12 cellular contexts compared by ENCODE assay signal in the genomic region with DNA sequence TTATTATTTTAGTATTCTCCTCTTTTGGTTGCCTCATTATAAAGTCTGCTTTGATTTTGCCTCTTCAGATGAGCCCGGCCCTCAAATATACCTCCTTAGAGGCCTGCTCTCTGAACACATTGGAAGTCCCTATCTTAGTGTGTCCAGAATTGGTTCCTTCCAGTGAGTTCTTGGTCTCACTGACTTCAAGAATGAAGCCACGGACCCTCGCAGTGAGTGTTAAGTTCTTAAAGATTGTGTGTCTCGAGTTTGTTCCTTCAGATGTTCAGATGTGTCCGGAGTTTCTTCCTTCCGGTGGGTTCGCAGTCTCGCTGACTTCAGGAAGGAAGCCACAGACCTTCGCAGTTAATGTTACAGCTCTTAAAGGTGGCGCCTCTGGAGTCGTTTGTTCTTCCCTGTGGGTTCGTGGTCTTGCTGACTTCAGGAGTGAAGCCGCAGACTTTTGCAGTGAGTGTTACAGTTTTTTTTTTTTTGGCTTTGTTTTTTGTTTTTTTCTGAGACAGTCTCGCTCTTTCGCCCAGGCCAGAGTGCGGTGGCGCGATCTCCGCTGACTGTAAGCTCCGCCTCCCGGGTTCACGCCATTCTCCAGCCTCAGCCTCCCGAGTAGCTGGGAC. TPM values are rescaled to one million over a fixed set of nuclear protein-coding genes. Genes with fewer than 3 reads are reported as not detected.
DNase-seq lines count a peak whose midpoint lies in the region; ATAC-seq and TF ChIP-seq lines count a peak whose summit lies in the region.
"Had no signal": no experiment of that assay in that cellular context is flagged by ENCODE, and none has a peak within 500 bp of the region (broad histone marks: within the 10 kb centered on the region; RNA-seq: fewer than 3 reads in every experiment).

No MANE protein-coding gene starts in this region.

- ATAC-seq in HG03432 (IDR thresholded peaks at IDR 0.05; ENCODE audit: unreplicated experiment) (no peak), HG02840 (IDR thresholded peaks at IDR 0.05; ENCODE audit: low FRiP score, unreplicated experiment) (no peak)
- ATAC-seq: heart left ventricle, right cardiac atrium had no signal

- TF ChIP-seq CTCF in Peyer's patch (IDR thresholded peaks at IDR 0.05), result no peak

- H3K27me3 ChIP-seq in Peyer's patch, result no peaks in the 10 kb centered on the region
- H3K27me3 ChIP-seq in effector memory CD4-positive, alpha-beta T cell (replicated peaks; ENCODE audit: control insufficient read depth, insufficient read depth, low read length, poor library complexity, severe bottlenecking), result no peaks in the 10 kb centered on the region
- H3K27me3 ChIP-seq: heart left ventricle had no signal

- peaks cover 0 to 6% (median 0%) of the 10 kb centered on the region in 4 donors for H3K4me1 ChIP-seq in Peyer's patch
- H3K4me1 ChIP-seq in effector memory CD4-positive, alpha-beta T cell (ENCODE audit: control insufficient read depth, insufficient read depth, low read length, poor library complexity, severe bottlenecking), result no peaks in the 10 kb centered on the region
- H3K4me1 ChIP-seq: heart left ventricle had no signal

- H3K4me3 ChIP-seq in Peyer's patch, result peak overlapping the region in 2 of 4 donors; percentile 8 to 13
- peak overlapping the region; percentile 33 for H3K4me3 ChIP-seq in effector memory CD4-positive, alpha-beta T cell (ENCODE audit: insufficient read depth, low read depth, low read length, poor library complexity, severe bottlenecking)
- H3K4me3 ChIP-seq: heart left ventricle, SJCRH30 had no signal

- no peaks in the 10 kb centered on the region for H3K9me3 ChIP-seq in Peyer's patch
- H3K9me3 ChIP-seq in effector memory CD4-positive, alpha-beta T cell (ENCODE audit: control insufficient read depth, low read length), result no peaks in the 10 kb centered on the region
- H3K9me3 ChIP-seq: heart left ventricle, SJCRH30 had no signal

- no peaks in the 10 kb centered on the region for H3K36me3 ChIP-seq in Peyer's patch
- H3K36me3 ChIP-seq in effector memory CD4-positive, alpha-beta T cell (ENCODE audit: control insufficient read depth, insufficient read depth, low read length), result no peaks in the 10 kb centered on the region
- H3K36me3 ChIP-seq: heart left ventricle, SJCRH30 had no signal

- TF ChIP-seq POLR2A in Peyer's patch (IDR thresholded peaks at IDR 0.05), result no peak

- peak overlapping the region in 3 of 4 donors; percentile 1 to 43 (median 40) for H3K27ac ChIP-seq in Peyer's patch
- no peak overlapping the region for H3K27ac ChIP-seq in effector memory CD4-positive, alpha-beta T cell (ENCODE audit: insufficient read depth, low read length, poor library complexity, severe bottlenecking)
- H3K27ac ChIP-seq: heart left ventricle had no signal

- DNase-seq in Peyer's patch (peak in 2 of 3 donors; percentile 26 to 77), GM19238 (ENCODE audit: insufficient read length, low spot score) (no peak)
- DNase-seq in activated CD8-positive, alpha-beta memory T cell treated with anti-CD3 and anti-CD28 coated beads, Interleukin-2, amount 50 U/mL, for 1 hour (ENCODE audit: extremely low read depth), result peak; percentile 17
- peak in 1 of 3 donors; percentile 13 for DNase-seq in effector memory CD4-positive, alpha-beta T cell
- DNase-seq in stimulated activated naive CD4-positive, alpha-beta T cell treated with Interleukin-2 at 50 U/mL for 16 hours (lab: John Stamatoyannopoulos, UW), result peak; percentile 15
- DNase-seq: DMS79, heart left ventricle, NCI-H524, SJCRH30 had no signal

RNA-seq across cellular contexts. Expression of a gene that starts 45.8 kb away (rescaled TPM):
- 10 to 100 TPM in 1 of 4 donors, 1 to 10 TPM in 3; 6.7 to 16.5 (median 7.7) TPM for total RNA-seq in Peyer's patch
- total RNA-seq: SJCRH30 had no signal

RNA-seq across cellular contexts. Expression of a gene that starts 47.0 kb away (rescaled TPM):
- total RNA-seq in Peyer's patch, result 10 to 100 TPM; 11.6 to 17.0 (median 15.6) TPM
